In genomic region chr12:99879439-99879838, GRCh38 we compare ENCODE assay signal across 11 cellular contexts.
"Had no signal": no experiment of that assay in that cellular context is flagged by ENCODE, and none has a peak within 500 bp of the region (broad histone marks: within the 10 kb centered on the region; RNA-seq: fewer than 3 reads in every experiment).

No MANE protein-coding gene starts in this region.

- H3K9me3 ChIP-seq: HAP-1 had no signal

- H3K4me1 Mint-ChIP-seq: GM23338 had no signal

- H3K4me3 Mint-ChIP-seq: GM23338, H9, HFFc6 had no signal

- H3K27ac ChIP-seq: GM23248 had no signal

- H3K4me2 ChIP-seq: GM23338 had no signal

- DNase-seq: GM23248, GOT3, H7, H9, HCEC 1CT, HFFc6 had no signal

- ATAC-seq: GM23338, HCT116 had no signal

- H3K36me3 ChIP-seq: HAP-1 had no signal

- H3K27ac Mint-ChIP-seq: GM23338, HFFc6 had no signal

- H3K9ac ChIP-seq: GM23248 had no signal

- H3K9me3 Mint-ChIP-seq: GM23338, H9, HFFc6 had no signal

- FAIRE-seq: H1, H54 had no signal

- H3K4me3 ChIP-seq: GM23248, GM23338, HAP-1 had no signal

- H2AFZ ChIP-seq: GM23248, GM23338 had no signal
